Comparison of ENCODE assay signal across 8 cellular contexts in the genomic region with DNA sequence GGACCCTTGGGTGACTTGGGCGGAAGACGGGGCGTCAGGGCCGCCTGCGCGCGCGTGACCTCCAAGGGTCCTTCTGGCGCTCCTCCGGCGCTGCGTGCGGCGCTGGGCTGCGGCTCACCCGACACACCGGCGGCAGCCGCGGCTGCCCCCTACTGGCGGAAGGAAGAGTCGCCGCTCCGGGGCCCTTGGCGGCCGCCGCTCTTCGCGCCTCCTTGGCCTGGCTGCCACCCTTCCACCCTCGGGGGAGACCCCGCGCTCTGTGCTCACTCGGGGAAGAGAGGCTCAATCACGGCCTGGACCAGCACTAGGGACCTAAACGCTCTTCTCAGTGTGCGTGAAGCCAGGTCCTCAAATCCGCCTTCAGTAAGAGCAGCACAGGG.
DNase-seq lines count a peak whose midpoint lies in the region; ATAC-seq and TF ChIP-seq lines count a peak whose summit lies in the region.

No MANE protein-coding gene starts in this region.

- no peaks in the 10 kb centered on the region for H3K27me3 ChIP-seq in Peyer's patch
- H3K27me3 ChIP-seq in iPS-15b (ENCODE audit: control insufficient read depth, insufficient read depth, low read length), result peaks cover 38% of the 10 kb centered on the region

- H3K9me3 ChIP-seq in Peyer's patch (no peaks in the 10 kb centered on the region), iPS-15b (ENCODE audit: control insufficient read depth, insufficient read depth, low read length) (no peaks in the 10 kb centered on the region)

- H3K4me3 ChIP-seq in Peyer's patch (peak overlapping the region in 3 of 4 donors; percentile 34 to 65 (median 55)), iPS-15b (ENCODE audit: low read depth, low read length) (peak overlapping the region; percentile 92), skeletal muscle cell (ENCODE audit: low read depth, low read length) (peak overlapping the region; percentile 56)

- no peaks in the 10 kb centered on the region for H3K36me3 ChIP-seq in Peyer's patch
- H3K36me3 ChIP-seq in iPS-15b (ENCODE audit: control insufficient read depth, insufficient read depth, low read length), result no peaks in the 10 kb centered on the region

- peak overlapping the region in 1 of 4 donors; percentile 12 for H3K27ac ChIP-seq in Peyer's patch
- H3K27ac ChIP-seq in angular gyrus (ENCODE audit: low read depth, low read length), result peak overlapping the region; percentile 92

- no peak for TF ChIP-seq POLR2A in Peyer's patch (IDR thresholded peaks at IDR 0.05)

- H3K4me1 ChIP-seq in Peyer's patch (peaks cover 0 to 12% (median 3%) of the 10 kb centered on the region in 4 donors), iPS-15b (ENCODE audit: control insufficient read depth, insufficient read depth, low read length) (peaks cover 2% of the 10 kb centered on the region)

- TF ChIP-seq CTCF in Peyer's patch (IDR thresholded peaks at IDR 0.05), result peak in 4 of 6 experiments; percentile 40 to 73 (median 66)

- ATAC-seq in GM18868 (IDR thresholded peaks at IDR 0.05; ENCODE audit: unreplicated experiment), result peak; percentile 96
- peak; percentile 62 for ATAC-seq in HG03103 (IDR thresholded peaks at IDR 0.05; ENCODE audit: low read depth, unreplicated experiment)

- no peak overlapping the region for H3K9ac ChIP-seq in iPS-15b (ENCODE audit: low read depth, low read length)

- DNase-seq in AG08395 (ENCODE audit: low spot score), result peak; percentile 55
- DNase-seq in Peyer's patch, result peak in 2 of 3 donors; percentile 60 to 81
- no peak for DNase-seq in skeletal muscle cell (ENCODE audit: low read depth)
- no peak for DNase-seq in AML-193 (lab: John Stamatoyannopoulos, UW)

Comparison
In these comparisons a context has a peak if more than half of its experiments do, and no peak if none do; other contexts are left out.
1. DNase-seq: peak in AG08395 (single experiment) and Peyer's patch (2 of 3); none in skeletal muscle cell (single experiment) and AML-193 (0 of 2).
2. Peak in every context shown above with its lines, with median percentiles within 50 percentile points of each other: H3K4me3 ChIP-seq.